Comparison of ENCODE assay signal across 22 cellular contexts in the genomic region with DNA sequence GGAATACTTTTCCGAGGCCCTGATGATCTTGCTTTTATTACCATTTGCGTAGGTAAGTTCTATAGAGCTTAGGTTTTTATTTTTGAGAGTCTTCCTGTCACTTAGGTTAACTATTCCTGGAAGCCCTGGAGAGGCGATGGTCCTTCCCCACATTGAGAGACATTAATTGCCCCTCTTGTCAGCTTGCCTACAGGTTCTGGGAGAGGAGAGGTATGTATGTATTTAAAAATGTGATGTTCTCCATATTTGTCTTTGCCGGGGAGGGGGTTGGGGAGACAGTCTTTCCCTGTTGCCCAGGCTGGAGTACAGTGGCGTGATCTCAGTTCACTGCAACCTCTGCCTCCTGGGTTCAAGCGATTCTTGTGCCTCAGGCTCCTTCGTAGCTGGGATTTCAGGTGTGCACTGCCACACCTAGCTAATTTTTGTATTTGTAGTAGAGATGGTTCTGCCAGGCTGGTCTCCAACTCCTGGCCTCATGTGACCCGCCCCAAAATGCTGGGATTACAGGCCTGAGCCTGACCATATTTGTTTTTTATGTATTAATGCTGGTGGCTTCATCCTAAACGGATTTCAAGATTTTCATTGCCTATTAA. TPM values are rescaled to one million over a fixed set of nuclear protein-coding genes. Genes with fewer than 3 reads are reported as not detected.
DNase-seq lines count a peak whose midpoint lies in the region; ATAC-seq and TF ChIP-seq lines count a peak whose summit lies in the region.
"Had no signal": no experiment of that assay in that cellular context is flagged by ENCODE, and none has a peak within 500 bp of the region (broad histone marks: within the 10 kb centered on the region; RNA-seq: fewer than 3 reads in every experiment).

No MANE protein-coding gene starts in this region.

- peaks cover 69% of the 10 kb centered on the region for H3K36me3 ChIP-seq in HUES64 (ENCODE audit: insufficient read depth, low read length)
- peaks cover 63% of the 10 kb centered on the region for H3K36me3 ChIP-seq in osteoblast (ENCODE audit: insufficient read depth, low read length)

- peaks cover 28% of the 10 kb centered on the region for H3K79me2 ChIP-seq in osteoblast (ENCODE audit: insufficient read depth, low read length)

- peaks cover 41% of the 10 kb centered on the region for H4K20me1 ChIP-seq in osteoblast (ENCODE audit: insufficient read depth, low read length)

- peaks cover 82% of the 10 kb centered on the region for H3K36me3 Mint-ChIP-seq in activated T-cell treated with anti-CD3 and anti-CD28 coated beads, Interleukin-2, amount 50 U/mL, for 24 hours (ENCODE audit: low read depth)
- peaks cover 62% of the 10 kb centered on the region for H3K36me3 Mint-ChIP-seq in activated naive CD8-positive, alpha-beta T cell treated with anti-CD3 and anti-CD28 coated beads for 36 hours
- H3K36me3 Mint-ChIP-seq in stimulated activated effector memory CD8-positive, alpha-beta T cell treated with anti-CD3 and anti-CD28 coated beads, Interleukin-12 subunit alpha, Interleukin-12 subunit beta, amount 100 ng/mL, for 72 hours: peaks cover 84% of the 10 kb centered on the region

- peak overlapping the region; percentile 9 for H3K4me3 Mint-ChIP-seq in activated T-cell treated with anti-CD3 and anti-CD28 coated beads, Interleukin-2, amount 50 U/mL, for 24 hours
- H3K4me3 Mint-ChIP-seq in activated naive CD8-positive, alpha-beta T cell treated with anti-CD3 and anti-CD28 coated beads for 36 hours: peak overlapping the region; percentile 26
- no peak overlapping the region for H3K4me3 Mint-ChIP-seq in stimulated activated effector memory CD8-positive, alpha-beta T cell treated with anti-CD3 and anti-CD28 coated beads, Interleukin-12 subunit alpha, Interleukin-12 subunit beta, amount 100 ng/mL, for 72 hours
- H3K4me3 Mint-ChIP-seq: CD14-positive monocyte had no signal

- no peaks in the 10 kb centered on the region for H3K9me3 ChIP-seq in HUES64 (ENCODE audit: insufficient read depth, low read depth, low read length)
- H3K9me3 ChIP-seq in osteoblast (ENCODE audit: low read depth, low read length): no peaks in the 10 kb centered on the region
- H3K9me3 ChIP-seq: left ventricle myocardium inferior, MG63 had no signal

- no peaks in the 10 kb centered on the region for H3K9me3 Mint-ChIP-seq in activated T-cell treated with anti-CD3 and anti-CD28 coated beads, Interleukin-2, amount 50 U/mL, for 24 hours
- H3K9me3 Mint-ChIP-seq in activated naive CD8-positive, alpha-beta T cell treated with anti-CD3 and anti-CD28 coated beads for 36 hours: peaks cover 2% of the 10 kb centered on the region
- no peaks in the 10 kb centered on the region for H3K9me3 Mint-ChIP-seq in stimulated activated effector memory CD8-positive, alpha-beta T cell treated with anti-CD3 and anti-CD28 coated beads, Interleukin-12 subunit alpha, Interleukin-12 subunit beta, amount 100 ng/mL, for 72 hours
- H3K9me3 Mint-ChIP-seq: activated T-helper 17 cell treated with anti-CD3 and anti-CD28 coated beads, Interleukin-2, amount 50 U/mL, for 72 hours had no signal

- ATAC-seq in stimulated activated effector memory CD8-positive, alpha-beta T cell treated with anti-CD3 and anti-CD28 coated beads, Interleukin-12 subunit alpha, Interleukin-12 subunit beta, amount 100 ng/mL, for 72 hours: no peak
- ATAC-seq in GM19463 (IDR thresholded peaks at IDR 0.05; ENCODE audit: unreplicated experiment): no peak
- ATAC-seq: activated T-helper 17 cell treated with anti-CD3 and anti-CD28 coated beads, Interleukin-2, amount 50 U/mL, for 72 hours had no signal

- H3K4me1 Mint-ChIP-seq in activated T-cell treated with anti-CD3 and anti-CD28 coated beads, Interleukin-2, amount 50 U/mL, for 24 hours (ENCODE audit: low read depth): peaks cover 50% of the 10 kb centered on the region
- peaks cover 38% of the 10 kb centered on the region for H3K4me1 Mint-ChIP-seq in activated naive CD8-positive, alpha-beta T cell treated with anti-CD3 and anti-CD28 coated beads for 36 hours
- H3K4me1 Mint-ChIP-seq in stimulated activated effector memory CD8-positive, alpha-beta T cell treated with anti-CD3 and anti-CD28 coated beads, Interleukin-12 subunit alpha, Interleukin-12 subunit beta, amount 100 ng/mL, for 72 hours: peaks cover 49% of the 10 kb centered on the region

- TF ChIP-seq CTCF in osteoblast (IDR thresholded peaks at IDR 0.05; ENCODE audit: extremely low read depth, low read depth, low read length): no peak

- WGBS in HUES64: 97% methylated on average over 9 of the region's 9 CpGs

- H3K9ac ChIP-seq in HUES64 (ENCODE audit: low read depth, low read length): no peak overlapping the region

- no peak overlapping the region for H2AFZ ChIP-seq in osteoblast (ENCODE audit: low read length)

- H3K4me3 ChIP-seq in HUES64 (ENCODE audit: low read length) (no peak overlapping the region), osteoblast (ENCODE audit: insufficient read depth, low read length) (no peak overlapping the region)
- H3K4me3 ChIP-seq: left ventricle myocardium inferior, MG63 had no signal

- H3K4me1 ChIP-seq in HUES64 (ENCODE audit: insufficient read depth, low read length): peaks cover 19% of the 10 kb centered on the region
- peaks cover 25% of the 10 kb centered on the region for H3K4me1 ChIP-seq in osteoblast (ENCODE audit: insufficient read depth, low read length)

- no peaks in the 10 kb centered on the region for H3K27me3 Mint-ChIP-seq in activated T-cell treated with anti-CD3 and anti-CD28 coated beads, Interleukin-2, amount 50 U/mL, for 24 hours
- H3K27me3 Mint-ChIP-seq in activated naive CD8-positive, alpha-beta T cell treated with anti-CD3 and anti-CD28 coated beads for 36 hours: peaks cover 4% of the 10 kb centered on the region
- H3K27me3 Mint-ChIP-seq: activated T-helper 17 cell treated with anti-CD3 and anti-CD28 coated beads, Interleukin-2, amount 50 U/mL, for 72 hours had no signal

- DNase-seq in activated T-cell treated with anti-CD3 and anti-CD28 coated beads, Interleukin-2, amount 50 U/mL, for 24 hours: no peak
- DNase-seq in activated T-cell treated with anti-CD3 and anti-CD28 coated beads, Interleukin-2, amount 50 U/mL, for 1 hour: no peak
- no peak for DNase-seq in activated naive CD8-positive, alpha-beta T cell treated with anti-CD3 and anti-CD28 coated beads for 36 hours
- no peak for DNase-seq in stimulated activated effector memory CD8-positive, alpha-beta T cell treated with anti-CD3 and anti-CD28 coated beads, Interleukin-12 subunit alpha, Interleukin-12 subunit beta, amount 100 ng/mL, for 72 hours (ENCODE audit: low spot score in 2 of 2)
- DNase-seq in osteoblast (ENCODE audit: insufficient read length, low spot score, missing footprints): no peak
- no peak for DNase-seq in activated CD4-positive, alpha-beta T cell treated with anti-CD3 and anti-CD28 coated beads, Interleukin-2, amount 50 U/mL, for 1 hour
- DNase-seq: activated CD4-positive, alpha-beta T cell treated with anti-CD3 and anti-CD28 coated beads, Interleukin-2, amount 50 U/mL, for 48 hours; anterior cingulate cortex; central memory CD4-positive, alpha-beta T cell; DMS153; left ventricle myocardium inferior; MG63; NCI-H1436; NCI-H524 treated with DMSO at 0.1 percent for 48 hours; small intestine; stimulated activated CD4-positive, alpha-beta T cell treated with anti-CD3 and anti-CD28 coated beads, Interleukin-4, amount 100 ng/mL, for 1 hour had no signal

- H3K27me3 ChIP-seq in HUES64 (ENCODE audit: insufficient read depth, low read length): no peaks in the 10 kb centered on the region
- no peaks in the 10 kb centered on the region for H3K27me3 ChIP-seq in osteoblast (ENCODE audit: insufficient read depth, low read length)
- H3K27me3 ChIP-seq: MG63 had no signal

- H3K4me2 ChIP-seq in osteoblast (ENCODE audit: insufficient read depth, low read length): no peak overlapping the region

- H3K27ac Mint-ChIP-seq in activated T-cell treated with anti-CD3 and anti-CD28 coated beads, Interleukin-2, amount 50 U/mL, for 24 hours: peak overlapping the region; percentile 98
- peak overlapping the region; percentile 76 for H3K27ac Mint-ChIP-seq in activated naive CD8-positive, alpha-beta T cell treated with anti-CD3 and anti-CD28 coated beads for 36 hours
- peak overlapping the region; percentile 85 for H3K27ac Mint-ChIP-seq in stimulated activated effector memory CD8-positive, alpha-beta T cell treated with anti-CD3 and anti-CD28 coated beads, Interleukin-12 subunit alpha, Interleukin-12 subunit beta, amount 100 ng/mL, for 72 hours

- H3K27ac ChIP-seq in HUES64 (ENCODE audit: low read depth, low read length) (peak overlapping the region; percentile 33; the same call in 1 of the 2 replicates), osteoblast (ENCODE audit: low read depth, low read length) (no peak overlapping the region)
- H3K27ac ChIP-seq: HL-60 had no signal

RNA-seq across cellular contexts. Expression of gene RPSA, which starts 6.2 kb away (rescaled TPM):
- polyA plus RNA-seq in HUES64 (2013, experiment 1 of 2): 2,839 TPM
- 2,744 TPM for polyA plus RNA-seq in HUES64 (2013, experiment 2 of 2)
- total RNA-seq in activated naive CD8-positive, alpha-beta T cell treated with anti-CD3 and anti-CD28 coated beads for 36 hours: 1,000 to 10,000 TPM; 2,531 to 2,622 TPM
- total RNA-seq in osteoblast: 1,028 and 1,154 TPM in 2 replicates

RNA-seq across cellular contexts. Expression of gene SLC25A38, which starts 29.6 kb away (rescaled TPM):
- 32.8 TPM for polyA plus RNA-seq in HUES64 (2013, experiment 1 of 2)
- polyA plus RNA-seq in HUES64 (2013, experiment 2 of 2): 27.3 TPM
- 10 to 100 TPM; 43.2 to 44.1 TPM for total RNA-seq in activated naive CD8-positive, alpha-beta T cell treated with anti-CD3 and anti-CD28 coated beads for 36 hours
- total RNA-seq in osteoblast: 28.2 and 29.2 TPM in 2 replicates

RNA-seq across cellular contexts. Expression of gene MOBP, which starts 54.7 kb away (rescaled TPM):
- 0.60 TPM for polyA plus RNA-seq in HUES64 (2013, experiment 1 of 2)
- 0.57 TPM for polyA plus RNA-seq in HUES64 (2013, experiment 2 of 2)
- total RNA-seq in activated naive CD8-positive, alpha-beta T cell treated with anti-CD3 and anti-CD28 coated beads for 36 hours: not detected
- total RNA-seq in osteoblast: not detected in 2 replicates
- total RNA-seq: activated T-helper 17 cell treated with anti-CD3 and anti-CD28 coated beads, Interleukin-2, amount 50 U/mL, for 72 hours; left ventricle myocardium inferior; subcutaneous adipose tissue had no signal
- polyA plus RNA-seq: CD14-positive monocyte had no signal
